ENCODE assay signal across 17 cellular contexts in the genomic region with DNA sequence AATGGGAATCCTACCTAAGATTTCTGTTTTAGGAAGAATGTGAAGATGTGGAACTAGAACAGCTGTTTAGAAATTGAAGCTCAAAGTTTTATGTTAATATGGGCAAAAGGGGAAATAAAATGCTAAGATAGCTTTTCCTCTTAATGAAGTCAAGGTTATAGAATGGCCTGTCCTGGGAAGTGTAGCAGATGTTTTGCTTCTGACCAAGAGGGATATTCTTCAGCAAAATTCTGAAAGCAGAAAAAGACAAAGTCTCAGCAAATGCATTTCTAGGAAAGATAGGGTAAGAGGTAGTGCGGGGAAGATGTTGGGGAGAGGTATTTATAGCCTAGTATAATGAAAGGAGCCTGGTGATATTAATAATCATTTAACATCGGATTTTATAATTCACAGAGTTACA.
"Had no signal": no experiment of that assay in that cellular context is flagged by ENCODE, and none has a peak within 500 bp of the region (broad histone marks: within the 10 kb centered on the region; RNA-seq: fewer than 3 reads in every experiment).

No MANE protein-coding gene starts in this region.

- H3K27ac ChIP-seq: ascending aorta, hepatocyte, testis had no signal

- H3K9me3 Mint-ChIP-seq: activated CD4-positive, alpha-beta memory T cell treated with anti-CD3 and anti-CD28 coated beads for 36 hours; central memory CD8-positive, alpha-beta T cell; endodermal cell; immature natural killer cell; nephron progenitor cell; T-helper 1 cell treated with Interleukin-12 subunit alpha and Interleukin-12 subunit beta and Interleukin-4 antibody, amounts not matched to agents 30 μg/mL and 1 μg/mL, for 36 hours had no signal

- H3K4me3 ChIP-seq: ascending aorta, hepatocyte, left lung, testis, upper lobe of left lung had no signal

- H3K27me3 ChIP-seq: ascending aorta, hepatocyte, left lung, testis, upper lobe of left lung had no signal

- H3K27me3 Mint-ChIP-seq: activated CD4-positive, alpha-beta memory T cell treated with anti-CD3 and anti-CD28 coated beads for 36 hours; central memory CD8-positive, alpha-beta T cell had no signal

- H3K4me3 Mint-ChIP-seq: activated CD4-positive, alpha-beta memory T cell treated with anti-CD3 and anti-CD28 coated beads for 36 hours; central memory CD8-positive, alpha-beta T cell; endodermal cell; immature natural killer cell; nephron progenitor cell; T-helper 1 cell treated with Interleukin-12 subunit alpha and Interleukin-12 subunit beta and Interleukin-4 antibody, amounts not matched to agents 30 μg/mL and 1 μg/mL, for 36 hours had no signal

- DNase-seq: activated CD4-positive, alpha-beta memory T cell treated with anti-CD3 and anti-CD28 coated beads for 36 hours; activated CD4-positive, alpha-beta T cell treated with anti-CD3 and anti-CD28 coated beads for 4 hours; activated CD4-positive, CD25-positive, alpha-beta regulatory T cell; activated gamma-delta T cell; activated naive CD4-positive, alpha-beta T cell treated with anti-CD3 and anti-CD28 coated beads, Interleukin-2, amount 50 U/mL, for 16 hours; endodermal cell; immature natural killer cell; left lung; nephron progenitor cell; stimulated activated CD4-positive, alpha-beta T cell treated with anti-CD3 and anti-CD28 coated beads, Interleukin-4, amount 100 ng/mL, for 1 hour; stimulated activated naive CD4-positive, alpha-beta T cell; testis; upper lobe of left lung had no signal

- H3K9me3 ChIP-seq: ascending aorta, left lung, testis, upper lobe of left lung had no signal

- ATAC-seq: left lung had no signal

- H3K27ac Mint-ChIP-seq: activated CD4-positive, alpha-beta memory T cell treated with anti-CD3 and anti-CD28 coated beads for 36 hours; endodermal cell; nephron progenitor cell; T-helper 1 cell treated with Interleukin-12 subunit alpha and Interleukin-12 subunit beta and Interleukin-4 antibody, amounts not matched to agents 30 μg/mL and 1 μg/mL, for 36 hours had no signal
